ENCODE assay signal across 11 cellular contexts in the genomic region with DNA sequence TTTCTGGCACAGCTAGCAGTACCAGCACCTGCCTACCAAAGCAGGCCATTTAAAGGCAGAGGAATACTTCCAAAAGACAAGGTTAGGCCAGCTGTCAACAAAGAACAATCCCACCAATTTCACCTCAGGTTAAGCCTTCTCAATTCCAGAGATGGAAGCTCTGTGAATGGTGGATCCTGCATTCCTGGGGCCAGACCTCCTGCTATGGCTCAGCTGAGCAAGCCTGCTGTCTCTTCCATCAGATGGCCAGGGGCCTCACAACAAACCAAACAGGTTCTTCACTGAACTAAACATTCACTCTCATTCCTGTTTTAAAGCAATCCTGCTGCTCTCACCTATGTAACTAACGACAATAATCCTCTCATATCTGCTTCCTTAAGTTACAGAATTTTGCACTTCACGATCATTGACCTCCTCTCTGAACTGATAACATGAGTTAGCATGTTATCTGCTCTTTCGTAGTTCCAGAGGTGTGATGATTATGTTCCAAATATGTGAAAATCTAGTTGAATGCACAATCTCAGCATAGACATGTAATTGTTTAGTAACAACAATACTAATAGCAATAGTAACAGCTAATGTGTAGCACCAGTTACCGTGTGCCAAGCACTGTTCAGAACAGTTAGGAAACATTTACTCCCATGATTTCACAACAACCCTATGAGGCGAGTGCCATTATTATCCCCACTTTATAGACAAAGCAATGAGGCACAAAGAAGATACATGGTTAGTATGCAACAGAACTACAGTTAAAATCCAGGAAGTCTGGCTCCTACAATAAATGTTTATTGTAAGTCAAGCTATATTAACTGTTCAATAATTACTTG.
DNase-seq lines count a peak whose midpoint lies in the region; ATAC-seq and TF ChIP-seq lines count a peak whose summit lies in the region.
"Had no signal": no experiment of that assay in that cellular context is flagged by ENCODE, and none has a peak within 500 bp of the region (broad histone marks: within the 10 kb centered on the region; RNA-seq: fewer than 3 reads in every experiment).

No MANE protein-coding gene starts in this region.

- no peak overlapping the region for H3K9ac ChIP-seq in H9 (ENCODE audit: extremely low read depth, insufficient read length, low read length)

- no peak overlapping the region for H3K4me3 Mint-ChIP-seq in H9

- no peaks in the 10 kb centered on the region for H3K9me3 Mint-ChIP-seq in H9

- H3K27me3 ChIP-seq in H9 (ENCODE audit: insufficient read depth, low read length) (no peaks in the 10 kb centered on the region), right lobe of liver (no peaks in the 10 kb centered on the region)
- H3K27me3 ChIP-seq: stomach had no signal

- H2BK120ac ChIP-seq in H9 (ENCODE audit: low read depth, low read length, poor library complexity, severe bottlenecking): no peak overlapping the region

- H3K36me3 Mint-ChIP-seq in H9 (ENCODE audit: insufficient read depth in 1 of 3, low read depth in 3 of 3): peaks cover under 1 to 6% (median 3%) of the 10 kb centered on the region in 3 experiments; a peak in 3 of 7 replicates

- H3K4me3 ChIP-seq in choroid plexus epithelial cell (ENCODE audit: low read depth, low read length) (no peak overlapping the region), right lobe of liver (no peak overlapping the region)

- TF ChIP-seq POLR2A in right lobe of liver (IDR thresholded peaks at IDR 0.05): no peak

- H3K14ac ChIP-seq in H9 (ENCODE audit: insufficient read depth, low read length): no peak overlapping the region

- H4K8ac ChIP-seq in H9 (replicated peaks; ENCODE audit: insufficient read length, low read depth, low read length): no peak overlapping the region

- no peak overlapping the region for H3K56ac ChIP-seq in H9 (ENCODE audit: insufficient read length, low read depth, low read length)

- H3K79me2 ChIP-seq in H9 (ENCODE audit: insufficient read depth, low read length): no peaks in the 10 kb centered on the region

- no peaks in the 10 kb centered on the region for H3K36me3 ChIP-seq in right lobe of liver
- H3K36me3 ChIP-seq: stomach had no signal

- no peak overlapping the region for H3K23ac ChIP-seq in H9 (ENCODE audit: insufficient read length, low read depth, low read length)

- H3K4me1 ChIP-seq in H9 (ENCODE audit: insufficient read depth, low read length): peaks cover 7% of the 10 kb centered on the region; the same call in 1 of the 2 replicates
- H3K4me1 ChIP-seq in right lobe of liver: peaks cover 0 to 14% (median 6%) of the 10 kb centered on the region in 4 donors

- no peaks in the 10 kb centered on the region for H3K23me2 ChIP-seq in H9 (ENCODE audit: insufficient read length, low read depth, low read length, poor library complexity, severe bottlenecking)

- no peak overlapping the region for H3K18ac ChIP-seq in H9 (ENCODE audit: insufficient read length, low read depth, low read length)

- intact Hi-C loops in right lobe of liver (cut with DNase I): loop anchor here in 1 of 2 donors (10.0 kb wide), 1 partner anchor 72 kb away; a partner anchor contains a TSS

- no peak overlapping the region for H4K5ac ChIP-seq in H9 (ENCODE audit: insufficient read length, low read depth, low read length)

- no peaks in the 10 kb centered on the region for H4K20me1 ChIP-seq in H9 (ENCODE audit: control insufficient read depth, insufficient read depth, insufficient read length)

- no peak overlapping the region for H2BK12ac ChIP-seq in H9 (ENCODE audit: insufficient read length, low read depth, low read length)

- H2BK5ac ChIP-seq in H9 (ENCODE audit: insufficient read length, low read length): no peak overlapping the region

- H2AK5ac ChIP-seq in H9 (ENCODE audit: insufficient read length, low read length): no peak overlapping the region

- no peak overlapping the region for H3T11ph ChIP-seq in H9 (ENCODE audit: low read length)

- TF ChIP-seq CTCF in 22Rv1 (IDR thresholded peaks at IDR 0.05) (no peak), H9 (conservative IDR thresholded peaks at IDR 0.05) (no peak), choroid plexus epithelial cell (conservative IDR thresholded peaks at IDR 0.05; ENCODE audit: low read depth, low read length) (no peak), right lobe of liver (IDR thresholded peaks at IDR 0.05) (no peak)

- ATAC-seq in right lobe of liver: peak; percentile 77 to 84 (median 80)
- ATAC-seq in HG03139 (IDR thresholded peaks at IDR 0.05; ENCODE audit: unreplicated experiment): no peak
- no peak for ATAC-seq in HG02610 (IDR thresholded peaks at IDR 0.05; ENCODE audit: unreplicated experiment)

- no peak overlapping the region for H2AFZ ChIP-seq in H9 (ENCODE audit: low read length)

- no peak overlapping the region for H3K4ac ChIP-seq in H9 (ENCODE audit: low read depth, low read length)

- H3K4me1 Mint-ChIP-seq in H9: peaks cover 39% of the 10 kb centered on the region in 2 experiments

- no peak overlapping the region for H3K4me2 ChIP-seq in H9 (ENCODE audit: insufficient read depth, insufficient read length, low read length)

- H3K27ac Mint-ChIP-seq in H9: peak overlapping the region in 2 of 3 experiments; percentile 1 to 55; a peak in 5 of 7 replicates

- no peak overlapping the region for H2BK20ac ChIP-seq in H9 (ENCODE audit: low read depth, low read length, poor library complexity, severe bottlenecking)

- no peaks in the 10 kb centered on the region for H3K27me3 Mint-ChIP-seq in H9 (ENCODE audit: low read depth)

- WGBS in H9 (ENCODE audit: extremely low coverage, insufficient read length, low lambda C conversion rate): no CpG with 5 or more reads among the region's 5 CpGs
- WGBS in right lobe of liver (ENCODE audit: insufficient coverage, low coverage, low lambda C conversion rate, missing lambda C conversion rate): 22% methylated on average over 5 of the region's 5 CpGs

- no peak overlapping the region for H4K91ac ChIP-seq in H9 (ENCODE audit: insufficient read length, low read depth, low read length)

- DNase-seq in H9 (peak; percentile 80), choroid plexus epithelial cell (ENCODE audit: low read depth) (peak; percentile 39), right lobe of liver (no peak), inferior parietal cortex (ENCODE audit: extremely low spot score) (no peak), COLO829 (ENCODE audit: low spot score) (no peak)
- DNase-seq: occipital lobe, T1000 had no signal

- H3K27ac ChIP-seq in 22Rv1: peak overlapping the region; percentile 16; the same call in 1 of the 2 replicates
- no peak overlapping the region for H3K27ac ChIP-seq in H9 (ENCODE audit: insufficient read length, low read depth, low read length)
- H3K27ac ChIP-seq in right lobe of liver: peak overlapping the region in 2 of 3 donors; percentile 12 to 29

- no peaks in the 10 kb centered on the region for H3K9me3 ChIP-seq in H9 (ENCODE audit: control insufficient read depth, low read depth, low read length)
- H3K9me3 ChIP-seq in right lobe of liver: no peaks in the 10 kb centered on the region
- H3K9me3 ChIP-seq: stomach had no signal

- no peak overlapping the region for H2BK15ac ChIP-seq in H9 (ENCODE audit: low read depth, low read length)

- H3K79me1 ChIP-seq in H9 (ENCODE audit: insufficient read depth, low read depth, low read length, poor library complexity, severe bottlenecking): no peaks in the 10 kb centered on the region

Comparison
In these comparisons a context has a peak if more than half of its experiments do, and no peak if none do; other contexts are left out.
1. DNase-seq: peak in H9 (single experiment) and choroid plexus epithelial cell (single experiment); none in right lobe of liver (0 of 3), inferior parietal cortex (single experiment) and COLO829 (single experiment).
2. ATAC-seq: peak in right lobe of liver (4 of 4); none in HG03139 (single experiment) and HG02610 (single experiment).